32 cellular contexts compared by ENCODE assay signal in genomic region chr3:138359549-138360271, GRCh38. TPM values are rescaled to one million over a fixed set of nuclear protein-coding genes. Genes with fewer than 3 reads are reported as not detected.
DNase-seq lines count a peak whose midpoint lies in the region; ATAC-seq and TF ChIP-seq lines count a peak whose summit lies in the region.
"Had no signal": no experiment of that assay in that cellular context is flagged by ENCODE, and none has a peak within 500 bp of the region (broad histone marks: within the 10 kb centered on the region; RNA-seq: fewer than 3 reads in every experiment).

No MANE protein-coding gene starts in this region.

- H3K27me3 ChIP-seq in cardiac muscle cell (no peaks in the 10 kb centered on the region), mesendoderm (ENCODE audit: insufficient read depth, low read length, poor library complexity) (no peaks in the 10 kb centered on the region)
- H3K27me3 ChIP-seq: colonic mucosa, esophagus muscularis mucosa, left lung, suprapubic skin had no signal

- no peak overlapping the region for H3K56ac ChIP-seq in mesendoderm (ENCODE audit: low read length)

- H3K27ac ChIP-seq in cardiac muscle cell (peak overlapping the region; percentile 23), mesendoderm (ENCODE audit: low read depth, low read length) (no peak overlapping the region), temporal lobe (ENCODE audit: low read depth, low read length) (peak overlapping the region; percentile 89)
- H3K27ac ChIP-seq: colonic mucosa, foreskin keratinocyte, left lung, spleen, suprapubic skin had no signal

- DNase-seq in cardiac muscle cell (ENCODE audit: low read depth in 1 of 2, low spot score in 1 of 2) (no peak), left ventricle myocardium superior (no peak), cerebellum (ENCODE audit: low spot score) (peak; percentile 64), mesendoderm (peak; percentile 64), OCI-M2 (lab: John Stamatoyannopoulos, UW; ENCODE audit: unreplicated experiment) (no peak), omental fat pad (ENCODE audit: low spot score) (no peak), GM19240 (ENCODE audit: insufficient read length, low spot score) (no peak)
- DNase-seq: 8988T; activated CD4-positive, alpha-beta T cell treated with anti-CD3 and anti-CD28 coated beads for 36 hours; activated CD8-positive, alpha-beta T cell treated with anti-CD3 and anti-CD28 coated beads, Interleukin-2, amount 10 ng/mL, durations not matched to agents 7 days and 5 days; colonic mucosa; DMS79; effector memory CD8-positive, alpha-beta T cell; foreskin keratinocyte; GF-D8; H7; hippocampal formation; left lung; naive thymus-derived CD8-positive, alpha-beta T cell; NCI-H1105; NCI-H1930; NCI-H524; SK-N-SH; spleen; T-helper 2 cell had no signal

- H3K4me1 ChIP-seq in cardiac muscle cell (ENCODE audit: low read depth) (peaks cover 17% of the 10 kb centered on the region), mesendoderm (ENCODE audit: control insufficient read depth, low read depth, low read length) (no peaks in the 10 kb centered on the region)
- H3K4me1 ChIP-seq: colonic mucosa, foreskin keratinocyte, left lung had no signal

- H4K5ac ChIP-seq in mesendoderm (ENCODE audit: low read length), result no peak overlapping the region

- no peak overlapping the region for H3K18ac ChIP-seq in mesendoderm (ENCODE audit: low read length)

- H2BK120ac ChIP-seq in mesendoderm (ENCODE audit: low read depth, low read length), result no peak overlapping the region

- no peak overlapping the region for H4K8ac ChIP-seq in mesendoderm (ENCODE audit: low read depth, low read length)

- H3K79me2 ChIP-seq in mesendoderm (ENCODE audit: control insufficient read depth, insufficient read depth, low read length), result no peaks in the 10 kb centered on the region

- no peak overlapping the region for H3K23ac ChIP-seq in mesendoderm (ENCODE audit: low read length)

- H3K4me2 ChIP-seq in mesendoderm (ENCODE audit: low read length), result no peak overlapping the region
- H3K4me2 ChIP-seq: SK-N-SH had no signal

- no peak overlapping the region for H3K9ac ChIP-seq in mesendoderm (ENCODE audit: low read length)
- H3K9ac ChIP-seq: SK-N-SH had no signal

- intact Hi-C loops in left ventricle myocardium superior (cut with micrococcal nuclease), result no loop called here

- H2AK5ac ChIP-seq in mesendoderm (ENCODE audit: low read length), result no peak overlapping the region

- H3K4me3 ChIP-seq in cardiac muscle cell (no peak overlapping the region), mesendoderm (ENCODE audit: low read length) (no peak overlapping the region)
- H3K4me3 ChIP-seq: colonic mucosa, esophagus muscularis mucosa, left lung, spleen, suprapubic skin had no signal

- H3K9me3 ChIP-seq in cardiac muscle cell (ENCODE audit: low read depth), result no peaks in the 10 kb centered on the region
- H3K9me3 ChIP-seq: colonic mucosa, esophagus muscularis mucosa, left lung, SK-N-SH, spleen, suprapubic skin had no signal

- H2BK15ac ChIP-seq in mesendoderm (replicated peaks; ENCODE audit: low read depth), result no peak overlapping the region

- H3K79me1 ChIP-seq in mesendoderm (ENCODE audit: low read length), result no peaks in the 10 kb centered on the region

- peaks cover 10% of the 10 kb centered on the region for H3K36me3 ChIP-seq in cardiac muscle cell
- no peaks in the 10 kb centered on the region for H3K36me3 ChIP-seq in mesendoderm (ENCODE audit: control insufficient read depth, insufficient read depth, low read length)
- H3K36me3 ChIP-seq: colonic mucosa, left lung, spleen, suprapubic skin had no signal

- ATAC-seq in left ventricle myocardium superior (no peak), omental fat pad (ENCODE audit: low FRiP score) (no peak)
- ATAC-seq: activated CD4-positive, alpha-beta T cell treated with anti-CD3 and anti-CD28 coated beads for 36 hours; activated CD8-positive, alpha-beta T cell treated with anti-CD3 and anti-CD28 coated beads, Interleukin-2, amount 10 ng/mL, durations not matched to agents 7 days and 5 days; effector memory CD8-positive, alpha-beta T cell; foreskin keratinocyte; left lung; naive thymus-derived CD8-positive, alpha-beta T cell had no signal

- no peak for TF ChIP-seq CTCF in cardiac muscle cell (IDR thresholded peaks at IDR 0.05; ENCODE audit: low read depth, low read length)
- TF ChIP-seq CTCF in omental fat pad (IDR thresholded peaks at IDR 0.05), result no peak

- no peak overlapping the region for H2BK5ac ChIP-seq in mesendoderm (ENCODE audit: low read length)

- H3K4ac ChIP-seq in mesendoderm (ENCODE audit: low read depth, low read length), result no peak overlapping the region

- WGBS in mesendoderm (ENCODE audit: extremely low coverage, insufficient coverage, low lambda C conversion rate), result no CpG with 5 or more reads among the region's 9 CpGs

RNA-seq across cellular contexts. Expression of gene MRAS, which starts 11.3 kb away (rescaled TPM):
- total RNA-seq in cardiac muscle cell (68.6 and 92.6 TPM in 2 replicates), left ventricle myocardium superior (405 TPM), cerebellum (50.1 TPM), temporal lobe (63.9 TPM), omental fat pad (100 to 1,000 TPM in 3 of 4 donors, 10 to 100 TPM in 1; 63.1 to 210 (median 106) TPM)
- polyA plus RNA-seq in cardiac muscle cell, result 66.5 and 105 TPM in 2 replicates
- polyA plus RNA-seq in mesendoderm (2013, experiment 1 of 2), result 9.5 TPM
- polyA plus RNA-seq in mesendoderm (2013, experiment 2 of 2), result 7.3 TPM
- total RNA-seq: activated CD8-positive, alpha-beta T cell treated with anti-CD3 and anti-CD28 coated beads, Interleukin-2, amount 10 ng/mL, durations not matched to agents 7 days and 5 days; activated T-helper 2 cell treated with anti-CD3 and anti-CD28 coated beads, Interferon-gamma antibody, Interleukin-2, Interleukin-4, amounts not matched to agents 10 μg/mL and 5 μg/mL and 100 μg/mL, durations not matched to agents 14 hours and 24 hours and 36 hours had no signal
- polyA plus RNA-seq: naive thymus-derived CD8-positive, alpha-beta T cell had no signal

RNA-seq across cellular contexts. Expression of gene NME9, which starts 30.1 kb away (rescaled TPM):
- total RNA-seq in cardiac muscle cell (4.8 and 5.1 TPM in 2 replicates), left ventricle myocardium superior (0.59 TPM), cerebellum (6.4 TPM), temporal lobe (3.9 TPM), omental fat pad (under 1 TPM in 1 of 4 donors, not detected in 3; 0.48 TPM)
- 2.9 and 4.9 TPM in 2 replicates for polyA plus RNA-seq in cardiac muscle cell
- polyA plus RNA-seq in mesendoderm (2013, experiment 1 of 2), result not detected
- 0.04 TPM for polyA plus RNA-seq in mesendoderm (2013, experiment 2 of 2)
- total RNA-seq: activated CD8-positive, alpha-beta T cell treated with anti-CD3 and anti-CD28 coated beads, Interleukin-2, amount 10 ng/mL, durations not matched to agents 7 days and 5 days; colonic mucosa; foreskin keratinocyte; osteocyte had no signal
- polyA plus RNA-seq: CD14-positive monocyte, foreskin keratinocyte, urinary bladder had no signal

Comparison
In these comparisons a context has a peak if more than half of its experiments do, and no peak if none do; other contexts are left out.
1. DNase-seq: peak in cerebellum (single experiment) and mesendoderm (single experiment); none in cardiac muscle cell (0 of 2), left ventricle myocardium superior (single experiment), OCI-M2 (single experiment), omental fat pad (single experiment) and GM19240 (single experiment).